Comparison of ENCODE assay signal across 10 cellular contexts in the genomic region with DNA sequence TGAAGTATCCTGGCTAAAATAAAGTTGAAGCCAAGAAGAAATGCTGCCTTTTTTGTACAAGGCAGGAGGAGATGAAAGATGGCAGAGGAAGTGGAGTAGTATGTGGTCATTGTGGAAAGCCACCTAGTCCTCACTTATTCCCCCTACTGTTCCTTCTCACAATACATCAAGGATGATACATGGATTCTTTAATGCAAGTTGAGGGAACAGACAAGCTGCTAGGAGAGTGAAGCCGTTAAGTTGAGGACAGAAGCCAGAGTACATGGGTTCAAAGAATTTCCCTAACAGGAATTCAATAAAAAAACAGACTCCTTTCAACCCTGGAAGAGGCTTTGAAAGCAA.
DNase-seq lines count a peak whose midpoint lies in the region; TF ChIP-seq lines count a peak whose summit lies in the region.
"Had no signal": no experiment of that assay in that cellular context is flagged by ENCODE, and none has a peak within 500 bp of the region (broad histone marks: within the 10 kb centered on the region; RNA-seq: fewer than 3 reads in every experiment).

No MANE protein-coding gene starts in this region.

- H3K27ac ChIP-seq in thyroid gland = peak overlapping the region; percentile 28 to 90 (median 72)

- H3K27ac Mint-ChIP-seq in glutamatergic neuron (ENCODE audit: unreplicated experiment) = no peak overlapping the region
- H3K27ac Mint-ChIP-seq: activated naive CD8-positive, alpha-beta T cell had no signal

- peak; percentile 48 for TF ChIP-seq CTCF in fibroblast of the aortic adventitia (IDR thresholded peaks at IDR 0.05; ENCODE audit: insufficient read depth, low read length)
- TF ChIP-seq CTCF in thyroid gland (IDR thresholded peaks at IDR 0.05) = peak in 1 of 6 experiments; percentile 25
- TF ChIP-seq CTCF in glutamatergic neuron (IDR thresholded peaks at IDR 0.05; ENCODE audit: partially characterized antibody, unreplicated experiment) = no peak

- DNase-seq in SIG-M5 treated with dmso at 0.1 percent for 504 hours (lab: John Stamatoyannopoulos, UW; ENCODE audit: unreplicated experiment) (peak; percentile 37), SIG-M5 (lab: John Stamatoyannopoulos, UW) (no peak), SK-N-DZ (ENCODE audit: low spot score) (peak; percentile 70), fibroblast of the aortic adventitia (ENCODE audit: low read depth) (peak; percentile 56), thyroid gland (no peak), glutamatergic neuron (no peak), AG08395 (ENCODE audit: low spot score) (no peak)
- no peak for DNase-seq in stimulated activated CD4-positive, alpha-beta T cell treated with anti-CD3 and anti-CD28 coated beads, Interleukin-2, amount 100 ng/mL, for 48 hours
- DNase-seq: NCI-H1694 treated with DMSO at 0.1 percent for 48 hours had no signal

- H3K27me3 Mint-ChIP-seq in glutamatergic neuron (ENCODE audit: unreplicated experiment) = no peaks in the 10 kb centered on the region
- H3K27me3 Mint-ChIP-seq: activated naive CD8-positive, alpha-beta T cell had no signal

- no peaks in the 10 kb centered on the region for H3K36me3 Mint-ChIP-seq in glutamatergic neuron (ENCODE audit: unreplicated experiment)

- no peak for TF ChIP-seq POLR2A in thyroid gland (IDR thresholded peaks at IDR 0.05)

- peaks cover 42% of the 10 kb centered on the region for H3K4me1 Mint-ChIP-seq in glutamatergic neuron (ENCODE audit: low read depth, unreplicated experiment)

- H3K4me3 ChIP-seq in fibroblast of the aortic adventitia (ENCODE audit: low read depth, low read length) (no peak overlapping the region), thyroid gland (replicated peaks in 1 of 3) (no peak overlapping the region)

- 35 to 47% methylated on average over 1 of the region's 1 CpG for WGBS in thyroid gland, 2 donors

- H3K4me3 Mint-ChIP-seq in glutamatergic neuron (ENCODE audit: unreplicated experiment) = no peak overlapping the region
- H3K4me3 Mint-ChIP-seq: activated naive CD8-positive, alpha-beta T cell had no signal

- no peaks in the 10 kb centered on the region for H3K27me3 ChIP-seq in thyroid gland

- H3K4me1 ChIP-seq in thyroid gland = peaks cover 37 to 62% of the 10 kb centered on the region in 2 donors

- peaks cover 2% of the 10 kb centered on the region for H3K9me3 Mint-ChIP-seq in glutamatergic neuron (ENCODE audit: unreplicated experiment)

- H3K9me3 ChIP-seq in thyroid gland = no peaks in the 10 kb centered on the region

- intact Hi-C loops in thyroid gland (cut with DNase I) = no loop called here

- H3K36me3 ChIP-seq in thyroid gland = no peaks in the 10 kb centered on the region

Comparison
In these comparisons a context has a peak if more than half of its experiments do, and no peak if none do; other contexts are left out.
1. DNase-seq: peak in SIG-M5 treated with dmso at 0.1 percent for 504 hours (single experiment), SK-N-DZ (single experiment) and fibroblast of the aortic adventitia (single experiment); none in SIG-M5 (single experiment), thyroid gland (0 of 2), glutamatergic neuron (single experiment), AG08395 (single experiment) and stimulated activated CD4-positive, alpha-beta T cell treated with anti-CD3 and anti-CD28 coated beads, Interleukin-2, amount 100 ng/mL, for 48 hours (0 of 2).